In genomic region chr1:5934058-5934884, GRCh38 we compare ENCODE assay signal across 16 cellular contexts.
"Had no signal": no experiment of that assay in that cellular context is flagged by ENCODE, and none has a peak within 500 bp of the region (broad histone marks: within the 10 kb centered on the region; RNA-seq: fewer than 3 reads in every experiment).

No MANE protein-coding gene starts in this region.

- H3K4me1 ChIP-seq: body of pancreas, sigmoid colon had no signal

- H3K27ac ChIP-seq: body of pancreas, sigmoid colon had no signal

- H3K4me3 ChIP-seq: body of pancreas, sigmoid colon had no signal

- ATAC-seq: body of pancreas; natural killer cell; stimulated activated naive B cell treated with anti-CD40 and anti-IgM and Interleukin-4, amounts not matched to agents 10 μg/mL and 1 μg/mL and 100 μg/mL, for 72 hours had no signal

- H3K27me3 ChIP-seq: body of pancreas, sigmoid colon had no signal

- DNase-seq: activated CD4-positive, alpha-beta T cell treated with anti-CD3 and anti-CD28 coated beads for 1 hour; activated CD4-positive, alpha-beta T cell treated with anti-CD3 and anti-CD28 coated beads, Interleukin-2, amount 50 U/mL, for 48 hours; activated naive CD4-positive, alpha-beta T cell treated with anti-CD3 and anti-CD28 coated beads, Interleukin-2, amount 50 U/mL, for 16 hours; amniotic stem cell; body of pancreas; dermis blood vessel endothelial cell; erythroblast; immature natural killer cell; natural killer cell; nucleus accumbens; sigmoid colon; stimulated activated CD4-positive, alpha-beta T cell treated with anti-CD3 and anti-CD28 coated beads, Interleukin-2, amount 100 ng/mL, for 24 hours; stimulated activated naive B cell treated with anti-CD40 and anti-IgM and Interleukin-4, amounts not matched to agents 10 μg/mL and 1 μg/mL and 100 μg/mL, for 72 hours; T-helper 2 cell had no signal

- FAIRE-seq: TTC549, urothelium cell line had no signal

- H3K9me3 ChIP-seq: body of pancreas, sigmoid colon had no signal
